Comparison of ENCODE assay signal across 17 cellular contexts in genomic region chr22:49749885-49750510, GRCh38.
"Had no signal": no experiment of that assay in that cellular context is flagged by ENCODE, and none has a peak within 500 bp of the region (broad histone marks: within the 10 kb centered on the region; RNA-seq: fewer than 3 reads in every experiment).

No MANE protein-coding gene starts in this region.

- H3K4me3 Mint-ChIP-seq: activated CD4-positive, alpha-beta T cell treated with anti-CD3 and anti-CD28 coated beads, Interleukin-2, amount 10 ng/mL, durations not matched to agents 24 days and 14 days; activated CD8-positive, alpha-beta T cell treated with anti-CD3 and anti-CD28 coated beads, Interleukin-2, amount 10 ng/mL, durations not matched to agents 7 days and 5 days; activated naive CD8-positive, alpha-beta T cell treated with anti-CD3 and anti-CD28 coated beads, Interleukin-2, amount 10 ng/mL, durations not matched to agents 7 days and 5 days; central memory CD8-positive, alpha-beta T cell; naive thymus-derived CD4-positive, alpha-beta T cell; WTC11 had no signal

- H3K27ac ChIP-seq: brain microvascular endothelial cell, thoracic aorta had no signal

- H3K27me3 ChIP-seq: brain microvascular endothelial cell had no signal

- H3K4me3 ChIP-seq: mucosa of descending colon, thoracic aorta had no signal

- H3K27me3 Mint-ChIP-seq: progenitor cell of endocrine pancreas had no signal

- H3K36me3 ChIP-seq: brain microvascular endothelial cell, thoracic aorta had no signal

- ATAC-seq: activated CD8-positive, alpha-beta T cell treated with anti-CD3 and anti-CD28 coated beads, Interleukin-2, amount 10 ng/mL, durations not matched to agents 7 days and 5 days; mucosa of descending colon; naive thymus-derived CD4-positive, alpha-beta T cell; WTC11 had no signal

- DNase-seq: activated CD4-positive, alpha-beta T cell treated with anti-CD3 and anti-CD28 coated beads, Interleukin-2, amount 10 ng/mL, durations not matched to agents 24 days and 14 days; activated CD8-positive, alpha-beta memory T cell treated with anti-CD3 and anti-CD28 coated beads, Interleukin-2, amount 50 U/mL, for 4 hours; activated CD8-positive, alpha-beta T cell treated with anti-CD3 and anti-CD28 coated beads, Interleukin-2, amount 10 ng/mL, durations not matched to agents 7 days and 5 days; activated naive CD4-positive, alpha-beta T cell; activated naive CD8-positive, alpha-beta T cell treated with anti-CD3 and anti-CD28 coated beads, Interleukin-2, amount 10 ng/mL, durations not matched to agents 7 days and 5 days; activated T-cell treated with anti-CD3 and anti-CD28 coated beads, Interleukin-2, amount 50 U/mL, for 48 hours; brain microvascular endothelial cell; effector memory CD4-positive, alpha-beta T cell; foreskin melanocyte; small intestine; T-helper 2 cell had no signal

- H3K27ac Mint-ChIP-seq: activated CD4-positive, alpha-beta T cell treated with anti-CD3 and anti-CD28 coated beads, Interleukin-2, amount 10 ng/mL, durations not matched to agents 24 days and 14 days; activated CD8-positive, alpha-beta T cell treated with anti-CD3 and anti-CD28 coated beads, Interleukin-2, amount 10 ng/mL, durations not matched to agents 7 days and 5 days; activated naive CD8-positive, alpha-beta T cell treated with anti-CD3 and anti-CD28 coated beads, Interleukin-2, amount 10 ng/mL, durations not matched to agents 7 days and 5 days; naive thymus-derived CD4-positive, alpha-beta T cell; progenitor cell of endocrine pancreas; WTC11 had no signal

- H3K4me1 Mint-ChIP-seq: activated CD4-positive, alpha-beta T cell treated with anti-CD3 and anti-CD28 coated beads, Interleukin-2, amount 10 ng/mL, durations not matched to agents 24 days and 14 days; activated naive CD8-positive, alpha-beta T cell treated with anti-CD3 and anti-CD28 coated beads, Interleukin-2, amount 10 ng/mL, durations not matched to agents 7 days and 5 days; central memory CD8-positive, alpha-beta T cell; naive thymus-derived CD4-positive, alpha-beta T cell had no signal
